ENCODE assay signal across 9 cellular contexts in the genomic region with DNA sequence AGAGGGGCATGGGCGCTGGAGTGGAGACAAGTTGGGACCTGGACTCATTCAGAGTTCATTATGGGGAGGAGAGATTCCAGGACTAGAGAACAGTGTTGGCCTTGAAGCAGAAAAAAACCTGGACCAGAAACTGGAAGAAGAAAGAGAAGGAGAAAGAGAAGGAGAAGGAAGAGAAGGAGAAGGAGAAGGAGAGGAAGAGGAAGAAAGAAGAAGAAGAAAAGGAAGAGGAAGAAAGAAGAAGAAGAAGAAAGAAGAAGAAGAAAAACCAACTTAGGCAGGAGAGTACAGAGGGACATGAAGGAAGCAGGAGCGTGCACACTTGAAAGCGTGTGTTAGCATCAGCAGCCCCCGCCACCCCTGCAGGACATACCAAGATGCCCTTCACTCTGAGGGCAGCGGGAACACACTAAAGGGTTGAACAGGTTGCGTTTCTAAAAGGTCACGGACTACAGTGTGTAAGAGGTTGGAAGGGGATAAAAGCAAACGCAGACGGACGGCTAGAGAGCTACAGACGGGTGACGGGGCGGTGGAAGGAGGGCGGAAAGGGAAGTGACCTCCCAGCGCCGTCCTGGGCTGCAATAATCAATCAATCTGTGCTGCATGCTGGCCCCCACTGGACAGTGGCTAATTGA.
A peak's percentile ranks its signal among the peaks of the same experiment; 100 is the strongest.
DNase-seq lines count a peak whose midpoint lies in the region; TF ChIP-seq lines count a peak whose summit lies in the region.
"Had no signal": no experiment of that assay in that cellular context is flagged by ENCODE, and none has a peak within 500 bp of the region (broad histone marks: within the 10 kb centered on the region; RNA-seq: fewer than 3 reads in every experiment).

No MANE protein-coding gene starts in this region.

- TF ChIP-seq POLR2A in Peyer's patch (IDR thresholded peaks at IDR 0.05) (no peak), stomach (IDR thresholded peaks at IDR 0.05) (no peak)

- peaks cover 0 to 9% (median 0%) of the 10 kb centered on the region in 4 donors for H3K4me1 ChIP-seq in Peyer's patch
- peaks cover 8% of the 10 kb centered on the region for H3K4me1 ChIP-seq in iPS-20b (ENCODE audit: insufficient read depth, low read length)
- H3K4me1 ChIP-seq in stomach, result peaks cover 0 to 12% (median 11%) of the 10 kb centered on the region in 4 donors
- H3K4me1 ChIP-seq: SJSA1 had no signal

- H3K4me3 ChIP-seq in Peyer's patch (peak overlapping the region in 3 of 4 donors; percentile 6 to 38 (median 34)), iPS-20b (ENCODE audit: low read length) (peak overlapping the region; percentile 72), stomach (peak overlapping the region; percentile 36 to 45 (median 40))
- H3K4me3 ChIP-seq: SJSA1 had no signal

- no peaks in the 10 kb centered on the region for H3K9me3 Mint-ChIP-seq in T-helper 2 cell treated with Interferon-gamma antibody and Interleukin-4, amounts not matched to agents 5 μg/mL and 100 μg/mL, for 36 hours

- 12 to 18% (median 14%) methylated on average over 16 of the region's 16 CpGs for WGBS in stomach, 5 donors

- H3K36me3 Mint-ChIP-seq in T-helper 2 cell treated with Interferon-gamma antibody and Interleukin-4, amounts not matched to agents 5 μg/mL and 100 μg/mL, for 36 hours (ENCODE audit: low read depth), result no peaks in the 10 kb centered on the region

- peaks cover 2% of the 10 kb centered on the region for H3K4me1 Mint-ChIP-seq in T-helper 2 cell treated with Interferon-gamma antibody and Interleukin-4, amounts not matched to agents 5 μg/mL and 100 μg/mL, for 36 hours (ENCODE audit: low read depth)

- no peak for DNase-seq in T-helper 2 cell treated with Interferon-gamma antibody and Interleukin-4, amounts not matched to agents 5 μg/mL and 100 μg/mL, for 36 hours (ENCODE audit: low spot score)
- DNase-seq in T-helper 2 cell (no peak), Peyer's patch (no peak), stomach (no peak), RKO (ENCODE audit: low spot score) (no peak)
- DNase-seq in stimulated activated CD4-positive, alpha-beta T cell treated with anti-CD3 and anti-CD28 coated beads, Interleukin-1b, Interleukin-23, amount 100 ng/mL, for 48 hours, result no peak
- DNase-seq in activated CD4-positive, alpha-beta T cell treated with anti-CD3 and anti-CD28 coated beads, Interleukin-2, amount 50 U/mL, for 48 hours, result no peak

- intact Hi-C loops in stomach (cut with DNase I; ENCODE audit: low total_unique reads), result no loop called here

- no peak overlapping the region for H3K27ac ChIP-seq in Peyer's patch
- no peak overlapping the region for H3K27ac ChIP-seq in iPS-20b (ENCODE audit: low read length)
- H3K27ac ChIP-seq in stomach, result no peak overlapping the region
- H3K27ac ChIP-seq: SJSA1 had no signal

- no peak overlapping the region for H3K27ac Mint-ChIP-seq in T-helper 2 cell treated with Interferon-gamma antibody and Interleukin-4, amounts not matched to agents 5 μg/mL and 100 μg/mL, for 36 hours

- TF ChIP-seq CTCF in Peyer's patch (IDR thresholded peaks at IDR 0.05) (no peak), stomach (IDR thresholded peaks at IDR 0.05) (no peak)

- H3K27me3 ChIP-seq in Peyer's patch, result no peaks in the 10 kb centered on the region
- peaks cover 45% of the 10 kb centered on the region for H3K27me3 ChIP-seq in iPS-20b (ENCODE audit: insufficient read depth, low read length)
- peaks cover 0 to 52% (median 29%) of the 10 kb centered on the region in 3 donors for H3K27me3 ChIP-seq in stomach

- TF ChIP-seq EP300 in stomach (IDR thresholded peaks at IDR 0.05), result no peak

- H3K9me3 ChIP-seq in Peyer's patch (no peaks in the 10 kb centered on the region), iPS-20b (ENCODE audit: insufficient read depth, low read depth, low read length) (no peaks in the 10 kb centered on the region), stomach (no peaks in the 10 kb centered on the region)
- H3K9me3 ChIP-seq: SJSA1 had no signal

- peak overlapping the region; percentile 21; the same call in 1 of the 2 replicates for H3K9ac ChIP-seq in iPS-20b (ENCODE audit: low read depth, low read length)

- H3K27me3 Mint-ChIP-seq in T-helper 2 cell treated with Interferon-gamma antibody and Interleukin-4, amounts not matched to agents 5 μg/mL and 100 μg/mL, for 36 hours (ENCODE audit: low read depth), result peaks cover 21% of the 10 kb centered on the region

- H3K4me3 Mint-ChIP-seq in T-helper 2 cell treated with Interferon-gamma antibody and Interleukin-4, amounts not matched to agents 5 μg/mL and 100 μg/mL, for 36 hours, result peak overlapping the region; percentile 44

- H3K36me3 ChIP-seq in Peyer's patch (no peaks in the 10 kb centered on the region), iPS-20b (ENCODE audit: insufficient read depth, low read depth, low read length) (no peaks in the 10 kb centered on the region), stomach (no peaks in the 10 kb centered on the region)
- H3K36me3 ChIP-seq: SJSA1 had no signal
